12 cellular contexts compared by ENCODE assay signal in genomic region chr5:6462671-6463070, GRCh38. TPM values are rescaled to one million over a fixed set of nuclear protein-coding genes. Genes with fewer than 3 reads are reported as not detected.
"Had no signal": no experiment of that assay in that cellular context is flagged by ENCODE, and none has a peak within 500 bp of the region (broad histone marks: within the 10 kb centered on the region; RNA-seq: fewer than 3 reads in every experiment).

No MANE protein-coding gene starts in this region.

- ATAC-seq: HCT116, HepG2 had no signal

- H3K4me3 ChIP-seq: GM23248, HAP-1 had no signal

- H3K27ac ChIP-seq: GM23248, HL-60, KMS-11 had no signal

- H3K36me3 ChIP-seq: HAP-1 had no signal

- DNase-seq: GM23248, GOT3, H7, HFFc6, KBM-7 had no signal

- H3K4me1 ChIP-seq: HAP-1 had no signal

- H3K9me3 ChIP-seq: HAP-1 had no signal

RNA-seq across cellular contexts. Expression of gene UBE2QL1, which starts 14.0 kb away (rescaled TPM):
- total RNA-seq: GM23248, HepG2, HFFc6, HT1080 had no signal
- polyA plus RNA-seq: GM23248, HepG2, IgD-negative memory B cell had no signal
